ENCODE assay signal across 38 cellular contexts in genomic region chr10:85259908-85260307, GRCh38.
"Had no signal": no experiment of that assay in that cellular context is flagged by ENCODE, and none has a peak within 500 bp of the region (broad histone marks: within the 10 kb centered on the region; RNA-seq: fewer than 3 reads in every experiment).

No MANE protein-coding gene starts in this region.

- H3K9me3 Mint-ChIP-seq: activated naive CD4-positive, alpha-beta T cell treated with anti-CD3 and anti-CD28 coated beads for 36 hours; activated naive CD4-positive, alpha-beta T cell treated with anti-CD3 and anti-CD28 coated beads, Interleukin-2, amount 10 ng/mL, durations not matched to agents 7 days and 5 days; activated naive CD4-positive, alpha-beta T cell treated with anti-CD3 and anti-CD28 coated beads, Interleukin-2, amount 50 U/mL, for 24 hours; activated naive CD8-positive, alpha-beta T cell treated with anti-CD3 and anti-CD28 coated beads, Interleukin-2, amount 10 ng/mL, durations not matched to agents 7 days and 5 days; activated naive CD8-positive, alpha-beta T cell treated with anti-CD3 and anti-CD28 coated beads, Interleukin-2, amount 50 U/mL, for 24 hours; activated T-cell treated with anti-CD3 and anti-CD28 coated beads, Interleukin-2, amount 50 U/mL, for 24 hours; activated T-cell treated with anti-CD3 and anti-CD28 coated beads, Interleukin-2, amount 50 U/mL, for 4 hours; activated T-cell treated with anti-CD3 and anti-CD28 coated beads, Interleukin-2, amount 50 U/mL, for 72 hours; activated T-helper 1 cell treated with anti-CD3 and anti-CD28 coated beads, Interleukin-12 subunit alpha, Interleukin-12 subunit beta, Interleukin-2, Interleukin-4 antibody, amounts not matched to agents 30 ng/mL and 10 ng/mL and 1 ng/mL, durations not matched to agents 14 hours and 24 hours and 36 hours; activated T-helper 2 cell treated with anti-CD3 and anti-CD28 coated beads, Interferon-gamma antibody, Interleukin-2, Interleukin-4, amounts not matched to agents 10 μg/mL and 5 μg/mL and 100 μg/mL, durations not matched to agents 14 hours and 24 hours and 36 hours had no signal

- H3K27ac Mint-ChIP-seq: activated naive CD4-positive, alpha-beta T cell treated with anti-CD3 and anti-CD28 coated beads for 36 hours; activated naive CD4-positive, alpha-beta T cell treated with anti-CD3 and anti-CD28 coated beads, Interleukin-2, amount 10 ng/mL, durations not matched to agents 7 days and 5 days; activated naive CD4-positive, alpha-beta T cell treated with anti-CD3 and anti-CD28 coated beads, Interleukin-2, amount 50 U/mL, for 24 hours; activated naive CD4-positive, alpha-beta T cell treated with anti-CD3 and anti-CD28 coated beads, Interleukin-2, amount 50 U/mL, for 72 hours; activated naive CD8-positive, alpha-beta T cell; activated naive CD8-positive, alpha-beta T cell treated with anti-CD3 and anti-CD28 coated beads for 36 hours; activated naive CD8-positive, alpha-beta T cell treated with anti-CD3 and anti-CD28 coated beads, Interleukin-2, amount 10 ng/mL, durations not matched to agents 7 days and 5 days; activated naive CD8-positive, alpha-beta T cell treated with anti-CD3 and anti-CD28 coated beads, Interleukin-2, amount 50 U/mL, for 24 hours; activated T-cell treated with anti-CD3 and anti-CD28 coated beads, Interleukin-2, amount 50 U/mL, for 24 hours; activated T-cell treated with anti-CD3 and anti-CD28 coated beads, Interleukin-2, amount 50 U/mL, for 72 hours; activated T-helper 1 cell treated with anti-CD3 and anti-CD28 coated beads, Interleukin-12 subunit alpha, Interleukin-12 subunit beta, Interleukin-2, Interleukin-4 antibody, amounts not matched to agents 30 ng/mL and 10 ng/mL and 1 ng/mL, durations not matched to agents 14 hours and 24 hours and 36 hours; activated T-helper 17 cell treated with anti-CD3 and anti-CD28 coated beads, Interleukin-2, amount 50 U/mL, for 72 hours; activated T-helper 2 cell treated with anti-CD3 and anti-CD28 coated beads, Interferon-gamma antibody, Interleukin-2, Interleukin-4, amounts not matched to agents 10 μg/mL and 5 μg/mL and 100 μg/mL, durations not matched to agents 14 hours and 24 hours and 36 hours; brain had no signal

- H3K9me3 ChIP-seq: adrenal gland, ascending aorta, body of pancreas, breast epithelium had no signal

- H3K4me3 ChIP-seq: adrenal gland, ascending aorta, body of pancreas, breast epithelium, cardiac muscle cell had no signal

- ATAC-seq: activated naive CD4-positive, alpha-beta T cell treated with anti-CD3 and anti-CD28 coated beads, Interleukin-2, amount 50 U/mL, for 72 hours; activated naive CD8-positive, alpha-beta T cell treated with anti-CD3 and anti-CD28 coated beads, Interleukin-2, amount 50 U/mL, for 24 hours; activated T-cell treated with anti-CD3 and anti-CD28 coated beads, Interleukin-2, amount 50 U/mL, for 4 hours; activated T-cell treated with anti-CD3 and anti-CD28 coated beads, Interleukin-2, amount 50 U/mL, for 72 hours; activated T-helper 17 cell treated with anti-CD3 and anti-CD28 coated beads, Interleukin-2, amount 50 U/mL, for 72 hours; body of pancreas had no signal

- H3K36me3 Mint-ChIP-seq: activated naive CD4-positive, alpha-beta T cell treated with anti-CD3 and anti-CD28 coated beads, Interleukin-2, amount 10 ng/mL, durations not matched to agents 7 days and 5 days; activated naive CD4-positive, alpha-beta T cell treated with anti-CD3 and anti-CD28 coated beads, Interleukin-2, amount 50 U/mL, for 24 hours; activated naive CD4-positive, alpha-beta T cell treated with anti-CD3 and anti-CD28 coated beads, Interleukin-2, amount 50 U/mL, for 72 hours; activated naive CD8-positive, alpha-beta T cell; activated naive CD8-positive, alpha-beta T cell treated with anti-CD3 and anti-CD28 coated beads for 36 hours; activated naive CD8-positive, alpha-beta T cell treated with anti-CD3 and anti-CD28 coated beads, Interleukin-2, amount 10 ng/mL, durations not matched to agents 7 days and 5 days; brain had no signal

- H3K4me3 Mint-ChIP-seq: activated naive CD4-positive, alpha-beta T cell treated with anti-CD3 and anti-CD28 coated beads for 36 hours; activated naive CD4-positive, alpha-beta T cell treated with anti-CD3 and anti-CD28 coated beads, Interleukin-2, amount 10 ng/mL, durations not matched to agents 7 days and 5 days; activated naive CD4-positive, alpha-beta T cell treated with anti-CD3 and anti-CD28 coated beads, Interleukin-2, amount 50 U/mL, for 24 hours; activated naive CD8-positive, alpha-beta T cell; activated naive CD8-positive, alpha-beta T cell treated with anti-CD3 and anti-CD28 coated beads for 36 hours; activated naive CD8-positive, alpha-beta T cell treated with anti-CD3 and anti-CD28 coated beads, Interleukin-2, amount 10 ng/mL, durations not matched to agents 7 days and 5 days; activated naive CD8-positive, alpha-beta T cell treated with anti-CD3 and anti-CD28 coated beads, Interleukin-2, amount 50 U/mL, for 24 hours; activated T-cell treated with anti-CD3 and anti-CD28 coated beads, Interleukin-2, amount 50 U/mL, for 24 hours; activated T-cell treated with anti-CD3 and anti-CD28 coated beads, Interleukin-2, amount 50 U/mL, for 4 hours; activated T-cell treated with anti-CD3 and anti-CD28 coated beads, Interleukin-2, amount 50 U/mL, for 72 hours; activated T-helper 1 cell treated with anti-CD3 and anti-CD28 coated beads, Interleukin-12 subunit alpha, Interleukin-12 subunit beta, Interleukin-2, Interleukin-4 antibody, amounts not matched to agents 30 ng/mL and 10 ng/mL and 1 ng/mL, durations not matched to agents 14 hours and 24 hours and 36 hours; activated T-helper 17 cell treated with anti-CD3 and anti-CD28 coated beads, Interleukin-2, amount 50 U/mL, for 72 hours; brain; central memory CD8-positive, alpha-beta T cell had no signal

- H3K4me1 Mint-ChIP-seq: activated naive CD4-positive, alpha-beta T cell treated with anti-CD3 and anti-CD28 coated beads, Interleukin-2, amount 10 ng/mL, durations not matched to agents 7 days and 5 days; activated naive CD4-positive, alpha-beta T cell treated with anti-CD3 and anti-CD28 coated beads, Interleukin-2, amount 50 U/mL, for 24 hours; activated naive CD8-positive, alpha-beta T cell treated with anti-CD3 and anti-CD28 coated beads for 36 hours; activated naive CD8-positive, alpha-beta T cell treated with anti-CD3 and anti-CD28 coated beads, Interleukin-2, amount 10 ng/mL, durations not matched to agents 7 days and 5 days; activated naive CD8-positive, alpha-beta T cell treated with anti-CD3 and anti-CD28 coated beads, Interleukin-2, amount 50 U/mL, for 24 hours; activated T-helper 17 cell treated with anti-CD3 and anti-CD28 coated beads, Interleukin-2, amount 50 U/mL, for 72 hours; brain; central memory CD8-positive, alpha-beta T cell had no signal

- H3K36me3 ChIP-seq: adrenal gland, ascending aorta, brain microvascular endothelial cell, breast epithelium, cardiac muscle cell had no signal

- H3K27me3 ChIP-seq: adrenal gland, ascending aorta, body of pancreas, brain microvascular endothelial cell, breast epithelium, cardiac muscle cell had no signal

- H3K27ac ChIP-seq: adrenal gland, ascending aorta, body of pancreas, brain microvascular endothelial cell, breast epithelium, cardiac muscle cell had no signal

- H3K27me3 Mint-ChIP-seq: activated naive CD4-positive, alpha-beta T cell treated with anti-CD3 and anti-CD28 coated beads, Interleukin-2, amount 10 ng/mL, durations not matched to agents 7 days and 5 days; activated naive CD4-positive, alpha-beta T cell treated with anti-CD3 and anti-CD28 coated beads, Interleukin-2, amount 50 U/mL, for 24 hours; activated naive CD8-positive, alpha-beta T cell; activated naive CD8-positive, alpha-beta T cell treated with anti-CD3 and anti-CD28 coated beads for 36 hours; activated naive CD8-positive, alpha-beta T cell treated with anti-CD3 and anti-CD28 coated beads, Interleukin-2, amount 10 ng/mL, durations not matched to agents 7 days and 5 days; activated naive CD8-positive, alpha-beta T cell treated with anti-CD3 and anti-CD28 coated beads, Interleukin-2, amount 50 U/mL, for 24 hours; brain; central memory CD8-positive, alpha-beta T cell had no signal

- DNase-seq: activated effector memory CD4-positive, alpha-beta T cell treated with anti-CD3 and anti-CD28 coated beads, Interleukin-2, amount 50 U/mL, for 16 hours; activated effector memory CD4-positive, alpha-beta T cell treated with Interleukin-2 at 50 U/mL for 16 hours; activated gamma-delta T cell; activated gamma-delta T cell treated with Interleukin-2 at 50 U/mL for 16 hours; activated naive CD4-positive, alpha-beta T cell; activated naive CD4-positive, alpha-beta T cell treated with anti-CD3 and anti-CD28 coated beads for 36 hours; activated naive CD4-positive, alpha-beta T cell treated with anti-CD3 and anti-CD28 coated beads, Interleukin-2, amount 10 ng/mL, durations not matched to agents 7 days and 5 days; activated naive CD4-positive, alpha-beta T cell treated with anti-CD3 and anti-CD28 coated beads, Interleukin-2, amount 50 U/mL, for 16 hours; activated naive CD4-positive, alpha-beta T cell treated with Interleukin-2 at 50 U/mL for 16 hours; activated naive CD8-positive, alpha-beta T cell treated with anti-CD3 and anti-CD28 coated beads for 36 hours; activated naive CD8-positive, alpha-beta T cell treated with anti-CD3 and anti-CD28 coated beads, Interleukin-2, amount 10 ng/mL, durations not matched to agents 7 days and 5 days; activated naive CD8-positive, alpha-beta T cell treated with anti-CD3 and anti-CD28 coated beads, Interleukin-2, amount 50 U/mL, for 24 hours; activated T-cell treated with anti-CD3 and anti-CD28 coated beads for 4 hours; activated T-cell treated with anti-CD3 and anti-CD28 coated beads, Interleukin-2, amount 50 U/mL, for 1 hour; activated T-cell treated with anti-CD3 and anti-CD28 coated beads, Interleukin-2, amount 50 U/mL, for 24 hours; activated T-cell treated with anti-CD3 and anti-CD28 coated beads, Interleukin-2, amount 50 U/mL, for 4 hours; activated T-cell treated with anti-CD3 and anti-CD28 coated beads, Interleukin-2, amount 50 U/mL, for 48 hours; activated T-cell treated with anti-CD3 and anti-CD28 coated beads, Interleukin-2, amount 50 U/mL, for 72 hours; adrenal gland; amniotic stem cell; amygdala; anterior cingulate cortex; aorta; body of pancreas; brain microvascular endothelial cell; central memory CD4-positive, alpha-beta T cell; cerebellar nuclear complex had no signal

- H3K4me1 ChIP-seq: adrenal gland, ascending aorta, body of pancreas, breast epithelium had no signal
